ENCODE assay signal across 17 cellular contexts in genomic region chr22:27241430-27242110, GRCh38.
DNase-seq lines count a peak whose midpoint lies in the region; ATAC-seq and TF ChIP-seq lines count a peak whose summit lies in the region.
"Had no signal": no experiment of that assay in that cellular context is flagged by ENCODE, and none has a peak within 500 bp of the region (broad histone marks: within the 10 kb centered on the region; RNA-seq: fewer than 3 reads in every experiment).

No MANE protein-coding gene starts in this region.

- no peak overlapping the region for H3K4me3 Mint-ChIP-seq in brain
- H3K4me3 Mint-ChIP-seq: activated CD4-positive, alpha-beta T cell treated with anti-CD3 and anti-CD28 coated beads, Interleukin-2, amount 10 ng/mL, durations not matched to agents 24 days and 14 days; activated naive CD8-positive, alpha-beta T cell treated with anti-CD3 and anti-CD28 coated beads for 36 hours had no signal

- H3K36me3 ChIP-seq in testis (ENCODE audit: low read depth, missing control alignments): no peaks in the 10 kb centered on the region

- ATAC-seq in GM19395 (IDR thresholded peaks at IDR 0.05; ENCODE audit: unreplicated experiment): no peak
- ATAC-seq in HG02798 (IDR thresholded peaks at IDR 0.05; ENCODE audit: poor library complexity, unreplicated experiment): no peak
- ATAC-seq in GM19035 (IDR thresholded peaks at IDR 0.05; ENCODE audit: unreplicated experiment): no peak

- peaks cover 30% of the 10 kb centered on the region for H3K4me1 ChIP-seq in testis

- TF ChIP-seq CTCF in brain (conservative IDR thresholded peaks at IDR 0.05): no peak
- no peak for TF ChIP-seq CTCF in testis (IDR thresholded peaks at IDR 0.05)

- peak overlapping the region; percentile 36 to 94 (median 78) for H3K27ac Mint-ChIP-seq in brain
- H3K27ac Mint-ChIP-seq: activated CD4-positive, alpha-beta T cell treated with anti-CD3 and anti-CD28 coated beads, Interleukin-2, amount 10 ng/mL, durations not matched to agents 24 days and 14 days; activated naive CD8-positive, alpha-beta T cell treated with anti-CD3 and anti-CD28 coated beads for 36 hours had no signal

- peak overlapping the region in 1 of 2 donors; percentile 19 for H3K27ac ChIP-seq in testis

- DNase-seq in NCI-H1105 (lab: John Stamatoyannopoulos, UW) (peak; percentile 9), kidney tubule cell (ENCODE audit: low spot score) (peak; percentile 40), testis (peak; percentile 46), NCI-H1436 treated with DMSO at 0.1 percent for 48 hours (lab: John Stamatoyannopoulos, UW) (no peak)
- DNase-seq: activated CD4-positive, alpha-beta T cell treated with anti-CD3 and anti-CD28 coated beads, Interleukin-2, amount 10 ng/mL, durations not matched to agents 24 days and 14 days; activated naive CD8-positive, alpha-beta T cell treated with anti-CD3 and anti-CD28 coated beads for 36 hours; DND-41; erythroblast; H7; mammary epithelial cell; NCI-H2107; stimulated activated naive CD4-positive, alpha-beta T cell; SW 1271 had no signal

- peaks cover 49% of the 10 kb centered on the region for H3K4me1 Mint-ChIP-seq in brain
- H3K4me1 Mint-ChIP-seq: activated CD4-positive, alpha-beta T cell treated with anti-CD3 and anti-CD28 coated beads, Interleukin-2, amount 10 ng/mL, durations not matched to agents 24 days and 14 days; activated naive CD8-positive, alpha-beta T cell treated with anti-CD3 and anti-CD28 coated beads for 36 hours had no signal

- intact Hi-C loops in testis (cut with DNase I; ENCODE audit: low total_unique reads): no loop called here

- peaks cover 3% of the 10 kb centered on the region for H3K27me3 Mint-ChIP-seq in brain
- H3K27me3 Mint-ChIP-seq: activated CD4-positive, alpha-beta T cell treated with anti-CD3 and anti-CD28 coated beads, Interleukin-2, amount 10 ng/mL, durations not matched to agents 24 days and 14 days had no signal

- no peak overlapping the region for H3K4me3 ChIP-seq in testis

- no peaks in the 10 kb centered on the region for H3K9me3 ChIP-seq in testis

- no peaks in the 10 kb centered on the region for H3K36me3 Mint-ChIP-seq in brain
- H3K36me3 Mint-ChIP-seq: activated naive CD8-positive, alpha-beta T cell treated with anti-CD3 and anti-CD28 coated beads for 36 hours had no signal

- H3K27me3 ChIP-seq in testis: no peaks in the 10 kb centered on the region

- peaks cover 0 to 6% (median 4%) of the 10 kb centered on the region in 5 experiments for H3K9me3 Mint-ChIP-seq in brain

- WGBS in testis, 2 donors: 54 to 70% methylated on average over 4 to 6 of the region's 6 CpGs

- no peak for TF ChIP-seq POLR2A in testis (IDR thresholded peaks at IDR 0.05)
